In genomic region chr17:19382581-19383444, GRCh38 we compare ENCODE assay signal across 23 cellular contexts. TPM values are rescaled to one million over a fixed set of nuclear protein-coding genes. Genes with fewer than 3 reads are reported as not detected.
A peak's percentile ranks its signal among the peaks of the same experiment; 100 is the strongest.
DNase-seq lines count a peak whose midpoint lies in the region; ATAC-seq and TF ChIP-seq lines count a peak whose summit lies in the region.
"Had no signal": no experiment of that assay in that cellular context is flagged by ENCODE, and none has a peak within 500 bp of the region (broad histone marks: within the 10 kb centered on the region; RNA-seq: fewer than 3 reads in every experiment).

No MANE protein-coding gene starts in this region.

- peaks cover 2 to 5% (median 2%) of the 10 kb centered on the region in 3 donors for H3K27me3 Mint-ChIP-seq in CD14-positive monocyte (ENCODE audit: low read depth in 3 of 3)
- H3K27me3 Mint-ChIP-seq: activated CD4-positive, alpha-beta memory T cell treated with anti-CD3 and anti-CD28 coated beads for 36 hours; CD4-positive, CD25-positive, alpha-beta regulatory T cell had no signal

- H3K4me1 ChIP-seq in gastroesophageal sphincter: peaks cover 1 to 92% (median 58%) of the 10 kb centered on the region in 3 donors

- no peaks in the 10 kb centered on the region for H3K27me3 ChIP-seq in gastroesophageal sphincter
- H3K27me3 ChIP-seq: thyroid gland had no signal

- DNase-seq in CD14-positive monocyte (ENCODE audit: low spot score) (peak; percentile 12), SK-N-MC (ENCODE audit: low read depth, low spot score) (no peak), posterior vena cava (ENCODE audit: low spot score) (peak; percentile 66), left lobe of liver (ENCODE audit: low spot score) (no peak), putamen (ENCODE audit: low spot score) (no peak), NK-92 (lab: John Stamatoyannopoulos, UW; ENCODE audit: unreplicated experiment) (no peak)
- DNase-seq: activated CD4-positive, alpha-beta memory T cell treated with anti-CD3 and anti-CD28 coated beads for 36 hours; activated naive CD4-positive, alpha-beta T cell; CD4-positive, CD25-positive, alpha-beta regulatory T cell; cortex of kidney; DMS153; lower lobe of right lung; NCI-H1105 treated with DMSO at 0.1 percent for 48 hours; NCI-H2029; NCI-H226; NCI-H774; OCI-M1; SHP77; stimulated activated naive CD8-positive, alpha-beta T cell treated with anti-CD3 and anti-CD28 coated beads, Interleukin-15, Interleukin-2, amounts not matched to agents 100 U/mL and 50 U/mL, for 24 hours; thyroid gland had no signal

- H3K27ac Mint-ChIP-seq in CD14-positive monocyte: peak overlapping the region in 2 of 7 donors; percentile 12 to 25
- H3K27ac Mint-ChIP-seq: activated CD4-positive, alpha-beta memory T cell treated with anti-CD3 and anti-CD28 coated beads for 36 hours had no signal

- no peaks in the 10 kb centered on the region for H3K9me3 ChIP-seq in SK-N-MC (ENCODE audit: low read depth, low read length)
- no peaks in the 10 kb centered on the region for H3K9me3 ChIP-seq in gastroesophageal sphincter
- H3K9me3 ChIP-seq: lower lobe of right lung, thyroid gland had no signal

- H3K36me3 Mint-ChIP-seq in CD14-positive monocyte: peaks cover 57 to 64% of the 10 kb centered on the region in 2 donors

- H3K27ac ChIP-seq in SK-N-MC: peak overlapping the region; percentile 94; the same call in 1 of the 2 replicates
- peak overlapping the region in 3 of 4 donors; percentile 40 to 97 (median 96) for H3K27ac ChIP-seq in gastroesophageal sphincter

- H3K4me1 Mint-ChIP-seq in CD14-positive monocyte: peaks cover 52% of the 10 kb centered on the region

- no peak overlapping the region for H3K9ac ChIP-seq in SK-N-MC (ENCODE audit: insufficient read length)

- H3K4me3 ChIP-seq in SK-N-MC: no peak overlapping the region
- H3K4me3 ChIP-seq in gastroesophageal sphincter: no peak overlapping the region
- H3K4me3 ChIP-seq: lower lobe of right lung, thyroid gland had no signal

- ATAC-seq in gastroesophageal sphincter: no peak
- ATAC-seq in left lobe of liver: no peak
- no peak for ATAC-seq in GM21723 (IDR thresholded peaks at IDR 0.05; ENCODE audit: unreplicated experiment)
- ATAC-seq: lower lobe of right lung; stimulated activated naive CD8-positive, alpha-beta T cell treated with anti-CD3 and anti-CD28 coated beads, Interleukin-15, Interleukin-2, amounts not matched to agents 100 U/mL and 50 U/mL, for 24 hours had no signal

- no peak overlapping the region for H3K4me3 Mint-ChIP-seq in CD14-positive monocyte
- H3K4me3 Mint-ChIP-seq: activated CD4-positive, alpha-beta memory T cell treated with anti-CD3 and anti-CD28 coated beads for 36 hours; CD4-positive, CD25-positive, alpha-beta regulatory T cell had no signal

- TF ChIP-seq POLR2A in gastroesophageal sphincter (IDR thresholded peaks at IDR 0.05): no peak

- 66 to 76% methylated on average over 5 to 8 of the region's 12 CpGs for WGBS in gastroesophageal sphincter (ENCODE audit: low coverage in 1 of 2), 2 donors

- no peak for TF ChIP-seq EP300 in gastroesophageal sphincter (IDR thresholded peaks at IDR 0.05)

- intact Hi-C loops in CD14-positive monocyte (cut with micrococcal nuclease): loop anchor here in 1 of 2 donors (5.0 kb wide), 1 partner anchor 34 kb away; no protein-coding TSS in a partner anchor
- intact Hi-C loops in posterior vena cava (cut with DNase I): no loop called here

- peaks cover 0 to 2% (median 0%) of the 10 kb centered on the region in 7 donors for H3K9me3 Mint-ChIP-seq in CD14-positive monocyte
- H3K9me3 Mint-ChIP-seq: activated CD4-positive, alpha-beta memory T cell treated with anti-CD3 and anti-CD28 coated beads for 36 hours; CD4-positive, CD25-positive, alpha-beta regulatory T cell had no signal

- TF ChIP-seq CTCF in CD14-positive monocyte (IDR thresholded peaks at IDR 0.05) (no peak), gastroesophageal sphincter (IDR thresholded peaks at IDR 0.05) (no peak)

- peaks cover 58% of the 10 kb centered on the region for H3K36me3 ChIP-seq in SK-N-MC (ENCODE audit: insufficient read depth, low read length)
- peaks cover 0 to 48% of the 10 kb centered on the region in 2 donors for H3K36me3 ChIP-seq in gastroesophageal sphincter

RNA-seq across cellular contexts. Expression of gene MFAP4, which starts 4.2 kb away (rescaled TPM):
- polyA plus RNA-seq in CD14-positive monocyte: under 1 TPM; 0.12 to 0.73 TPM
- total RNA-seq in gastroesophageal sphincter (100 to 1,000 TPM in 3 of 4 donors, 10 to 100 TPM in 1; 89.3 to 282 (median 165) TPM), posterior vena cava (100 to 1,000 TPM; 231 to 371 TPM), left lobe of liver (2.8 TPM)
- total RNA-seq: activated CD4-positive, alpha-beta memory T cell treated with anti-CD3 and anti-CD28 coated beads for 36 hours; CD4-positive, CD25-positive, alpha-beta regulatory T cell; MCF 10A had no signal
- polyA plus RNA-seq: CD4-positive, CD25-positive, alpha-beta regulatory T cell had no signal

RNA-seq across cellular contexts. Expression of gene MAPK7, which starts 4.5 kb away (rescaled TPM):
- polyA plus RNA-seq in CD14-positive monocyte: 1 to 10 TPM; 9.3 to 10.0 TPM
- 10 to 100 TPM; 11.7 to 43.0 (median 28.0) TPM for total RNA-seq in gastroesophageal sphincter
- total RNA-seq in posterior vena cava: 10 to 100 TPM; 28.8 to 29.2 TPM
- total RNA-seq in left lobe of liver: 7.7 TPM

RNA-seq across cellular contexts. Expression of gene B9D1, which starts 20.3 kb away (rescaled TPM):
- not detected for polyA plus RNA-seq in CD14-positive monocyte
- 10 to 100 TPM; 10.5 to 30.2 (median 16.2) TPM for total RNA-seq in gastroesophageal sphincter
- total RNA-seq in posterior vena cava: 1 to 10 TPM; 7.7 to 9.8 TPM
- 3.0 TPM for total RNA-seq in left lobe of liver

RNA-seq across cellular contexts. Expression of gene RNF112, which starts 28.2 kb away (rescaled TPM):
- polyA plus RNA-seq in CD14-positive monocyte: not detected
- 1 to 10 TPM; 1.4 to 7.6 (median 2.6) TPM for total RNA-seq in gastroesophageal sphincter
- total RNA-seq in posterior vena cava: 10 to 100 TPM in 1 of 2 donors, 1 to 10 TPM in 1; 8.4 to 12.6 TPM
- total RNA-seq in left lobe of liver: 0.45 TPM
- total RNA-seq: MCF 10A had no signal
- polyA plus RNA-seq: CD4-positive, CD25-positive, alpha-beta regulatory T cell had no signal

Comparison
In these comparisons a context has a peak if more than half of its experiments do, and no peak if none do; other contexts are left out.
1. DNase-seq: peak in CD14-positive monocyte (single experiment) and posterior vena cava (single experiment); none in SK-N-MC (single experiment), left lobe of liver (single experiment), putamen (single experiment) and NK-92 (single experiment).
2. RNA of gene MFAP4, which starts 4.2 kb away (total RNA-seq): 231 to 371 TPM in posterior vena cava and 89.3 to 282 TPM in gastroesophageal sphincter; 2.8 TPM in left lobe of liver (single experiment); every median in the first group is over 10 times any median in the second.